In the genomic region with DNA sequence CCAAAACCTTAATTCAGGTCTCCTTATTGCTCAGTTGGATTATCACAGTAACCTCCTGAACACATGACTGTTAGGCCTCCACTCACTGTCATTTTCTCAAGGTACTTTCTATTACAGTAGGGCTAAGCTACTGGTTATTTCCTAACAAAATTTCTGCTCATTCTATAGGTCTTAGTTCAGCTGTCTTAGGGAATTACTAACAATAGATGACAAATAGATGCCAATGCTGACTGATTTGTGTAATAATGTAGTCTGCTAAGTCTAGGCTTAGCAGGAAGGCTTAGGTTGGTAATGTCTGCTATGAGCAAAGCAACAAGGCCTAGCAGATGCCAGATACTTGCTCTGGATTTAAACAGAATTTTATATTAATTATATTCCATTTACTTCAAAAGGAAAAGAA, we compare ENCODE assay signal across 1 cellular context.
TF ChIP-seq lines count a peak whose summit lies in the region.

No MANE protein-coding gene starts in this region.

TF ChIP-seq in WTC11, 78 proteins besides CTCF, POLR2A, EP300 and RAD21 (continued from another document):
- TF ChIP-seq, protein P1, sequence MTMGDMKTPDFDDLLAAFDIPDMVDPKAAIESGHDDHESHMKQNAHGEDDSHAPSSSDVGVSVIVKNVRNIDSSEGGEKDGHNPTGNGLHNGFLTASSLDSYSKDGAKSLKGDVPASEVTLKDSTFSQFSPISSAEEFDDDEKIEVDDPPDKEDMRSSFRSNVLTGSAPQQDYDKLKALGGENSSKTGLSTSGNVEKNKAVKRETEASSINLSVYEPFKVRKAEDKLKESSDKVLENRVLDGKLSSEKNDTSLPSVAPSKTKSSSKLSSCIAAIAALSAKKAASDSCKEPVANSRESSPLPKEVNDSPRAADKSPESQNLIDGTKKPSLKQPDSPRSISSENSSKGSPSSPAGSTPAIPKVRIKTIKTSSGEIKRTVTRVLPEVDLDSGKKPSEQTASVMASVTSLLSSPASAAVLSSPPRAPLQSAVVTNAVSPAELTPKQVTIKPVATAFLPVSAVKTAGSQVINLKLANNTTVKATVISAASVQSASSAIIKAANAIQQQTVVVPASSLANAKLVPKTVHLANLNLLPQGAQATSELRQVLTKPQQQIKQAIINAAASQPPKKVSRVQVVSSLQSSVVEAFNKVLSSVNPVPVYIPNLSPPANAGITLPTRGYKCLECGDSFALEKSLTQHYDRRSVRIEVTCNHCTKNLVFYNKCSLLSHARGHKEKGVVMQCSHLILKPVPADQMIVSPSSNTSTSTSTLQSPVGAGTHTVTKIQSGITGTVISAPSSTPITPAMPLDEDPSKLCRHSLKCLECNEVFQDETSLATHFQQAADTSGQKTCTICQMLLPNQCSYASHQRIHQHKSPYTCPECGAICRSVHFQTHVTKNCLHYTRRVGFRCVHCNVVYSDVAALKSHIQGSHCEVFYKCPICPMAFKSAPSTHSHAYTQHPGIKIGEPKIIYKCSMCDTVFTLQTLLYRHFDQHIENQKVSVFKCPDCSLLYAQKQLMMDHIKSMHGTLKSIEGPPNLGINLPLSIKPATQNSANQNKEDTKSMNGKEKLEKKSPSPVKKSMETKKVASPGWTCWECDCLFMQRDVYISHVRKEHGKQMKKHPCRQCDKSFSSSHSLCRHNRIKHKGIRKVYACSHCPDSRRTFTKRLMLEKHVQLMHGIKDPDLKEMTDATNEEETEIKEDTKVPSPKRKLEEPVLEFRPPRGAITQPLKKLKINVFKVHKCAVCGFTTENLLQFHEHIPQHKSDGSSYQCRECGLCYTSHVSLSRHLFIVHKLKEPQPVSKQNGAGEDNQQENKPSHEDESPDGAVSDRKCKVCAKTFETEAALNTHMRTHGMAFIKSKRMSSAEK (CRISPR knock-in tag; IDR thresholded peaks at IDR 0.05; ENCODE audit: borderline replicate concordance), result no peak
- TF ChIP-seq NR3C1 (CRISPR knock-in tag; conservative IDR thresholded peaks at IDR 0.05; ENCODE audit: low read depth) (no peak), SMAD3 (CRISPR knock-in tag; IDR thresholded peaks at IDR 0.05; ENCODE audit: borderline replicate concordance) (no peak)
- TF ChIP-seq, protein P2, sequence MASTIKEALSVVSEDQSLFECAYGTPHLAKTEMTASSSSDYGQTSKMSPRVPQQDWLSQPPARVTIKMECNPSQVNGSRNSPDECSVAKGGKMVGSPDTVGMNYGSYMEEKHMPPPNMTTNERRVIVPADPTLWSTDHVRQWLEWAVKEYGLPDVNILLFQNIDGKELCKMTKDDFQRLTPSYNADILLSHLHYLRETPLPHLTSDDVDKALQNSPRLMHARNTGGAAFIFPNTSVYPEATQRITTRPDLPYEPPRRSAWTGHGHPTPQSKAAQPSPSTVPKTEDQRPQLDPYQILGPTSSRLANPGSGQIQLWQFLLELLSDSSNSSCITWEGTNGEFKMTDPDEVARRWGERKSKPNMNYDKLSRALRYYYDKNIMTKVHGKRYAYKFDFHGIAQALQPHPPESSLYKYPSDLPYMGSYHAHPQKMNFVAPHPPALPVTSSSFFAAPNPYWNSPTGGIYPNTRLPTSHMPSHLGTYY (CRISPR knock-in tag; IDR thresholded peaks at IDR 0.05), result no peak
TF ChIP-seq in WTC11: peak in this region for 0.
